17 cellular contexts compared by ENCODE assay signal in the genomic region with DNA sequence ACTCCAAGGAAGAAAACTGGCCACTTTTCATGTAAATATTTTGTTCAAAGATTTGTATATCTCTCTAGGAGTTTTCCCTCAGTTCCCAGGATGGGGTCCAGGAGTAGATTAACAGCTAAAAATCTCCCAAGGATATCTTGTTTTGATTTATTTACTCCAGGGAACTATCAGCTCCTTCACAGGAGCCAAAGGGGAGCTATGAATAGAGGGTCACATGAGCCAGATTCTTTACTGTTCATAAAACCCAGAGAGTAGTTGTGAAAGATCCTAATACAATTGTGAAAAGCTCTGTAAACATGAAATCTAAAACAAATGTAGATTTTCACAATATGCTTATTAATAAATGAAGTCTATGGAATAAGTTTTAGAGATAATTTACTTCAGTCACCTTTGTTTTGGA. TPM values are rescaled to one million over a fixed set of nuclear protein-coding genes. Genes with fewer than 3 reads are reported as not detected.
DNase-seq lines count a peak whose midpoint lies in the region; ATAC-seq and TF ChIP-seq lines count a peak whose summit lies in the region.
"Had no signal": no experiment of that assay in that cellular context is flagged by ENCODE, and none has a peak within 500 bp of the region (broad histone marks: within the 10 kb centered on the region; RNA-seq: fewer than 3 reads in every experiment).

No MANE protein-coding gene starts in this region.

- peak overlapping the region in 7 of 12 donors; percentile 1 to 65 (median 37) for H3K27ac ChIP-seq in heart left ventricle
- H3K27ac ChIP-seq in temporal lobe (ENCODE audit: low read depth, low read length) = peak overlapping the region; percentile 38
- H3K27ac ChIP-seq: HL-60 had no signal

- H3K4me3 ChIP-seq in adipocyte (ENCODE audit: low read length) (no peak overlapping the region), heart left ventricle (no peak overlapping the region)

- no peak overlapping the region for H3K9ac ChIP-seq in adipocyte (ENCODE audit: low read length)
- H3K9ac ChIP-seq: SK-N-SH had no signal

- intact Hi-C loops in Right ventricle myocardium inferior (cut with DNase I) = no loop called here
- intact Hi-C loops in left cardiac atrium (cut with DNase I) = no loop called here
- intact Hi-C loops in heart left ventricle (cut with DNase I) = no loop called here

- TF ChIP-seq POLR2A in heart left ventricle (IDR thresholded peaks at IDR 0.05) = no peak

- H3K27me3 ChIP-seq in adipocyte (replicated peaks; ENCODE audit: control insufficient read depth, insufficient read depth, low read length) (no peaks in the 10 kb centered on the region), heart left ventricle (no peaks in the 10 kb centered on the region)

- ATAC-seq in Right ventricle myocardium inferior (peak; percentile 54), left cardiac atrium (no peak), heart left ventricle (peak in 3 of 4 donors; percentile 41 to 71 (median 50)), HG03159 (IDR thresholded peaks at IDR 0.05; ENCODE audit: unreplicated experiment) (no peak)
- ATAC-seq: left colon had no signal

- peaks cover 75% of the 10 kb centered on the region for H3K36me3 ChIP-seq in adipocyte (ENCODE audit: control insufficient read depth, insufficient read depth, low read length, severe bottlenecking)
- H3K36me3 ChIP-seq in heart left ventricle = peaks cover 0 to 98% (median 83%) of the 10 kb centered on the region in 9 donors

- H3K4me1 ChIP-seq in adipocyte (ENCODE audit: control insufficient read depth, insufficient read depth, low read length) (peaks cover 26% of the 10 kb centered on the region), heart left ventricle (peaks cover 0 to 19% (median 2%) of the 10 kb centered on the region in 12 donors)

- DNase-seq in Right ventricle myocardium inferior (ENCODE audit: missing footprints) = no peak
- DNase-seq in left cardiac atrium = no peak
- peak; percentile 65 for DNase-seq in adipocyte (ENCODE audit: low read depth)
- no peak for DNase-seq in heart left ventricle
- DNase-seq in NCI-H345 treated with DMSO at 0.1 percent for 48 hours (lab: John Stamatoyannopoulos, UW; ENCODE audit: unreplicated experiment) = no peak
- DNase-seq in cerebellar cortex (ENCODE audit: low spot score) = no peak
- DNase-seq: Kasumi-1; left colon; naive B cell; NCI-H1694; SK-N-SH; stimulated activated CD4-positive, alpha-beta T cell treated with anti-CD3 and anti-CD28 coated beads, Interleukin-2, amount 100 ng/mL, for 24 hours; stimulated activated CD8-positive, alpha-beta memory T cell treated with anti-CD3 and anti-CD28 coated beads, Interleukin-4, amount 100 ng/mL, for 48 hours; trophoblast cell had no signal

- H3K9me3 ChIP-seq in adipocyte (ENCODE audit: control insufficient read depth, low read length) = no peaks in the 10 kb centered on the region
- H3K9me3 ChIP-seq in heart left ventricle = no peaks in the 10 kb centered on the region
- H3K9me3 ChIP-seq: SK-N-SH had no signal

- no peak for TF ChIP-seq CTCF in heart left ventricle (IDR thresholded peaks at IDR 0.05)

RNA-seq across cellular contexts. Expression of a gene that starts 16.9 kb away (rescaled TPM):
- total RNA-seq in Right ventricle myocardium inferior = 16.4 TPM
- total RNA-seq in left cardiac atrium = 10 to 100 TPM; 17.6 to 23.5 TPM
- 10 to 100 TPM; 16.5 to 23.3 (median 18.4) TPM for total RNA-seq in heart left ventricle
- 10 to 100 TPM in 1 of 2 donors, 1 to 10 TPM in 1; 9.0 to 24.1 TPM for polyA plus RNA-seq in heart left ventricle
- total RNA-seq in temporal lobe = 12.0 TPM

RNA-seq across cellular contexts. Expression of a gene that starts 25.7 kb away (rescaled TPM):
- total RNA-seq in Right ventricle myocardium inferior (34.5 TPM), left cardiac atrium (10 to 100 TPM; 22.9 to 25.4 TPM), heart left ventricle (10 to 100 TPM; 25.1 to 40.4 (median 31.3) TPM), temporal lobe (28.5 TPM)
- polyA plus RNA-seq in heart left ventricle = 10 to 100 TPM in 1 of 2 donors, 1 to 10 TPM in 1; 8.2 to 20.5 TPM

Comparison
In these comparisons a context has a peak if more than half of its experiments do, and no peak if none do; other contexts are left out.
1. ATAC-seq: peak in Right ventricle myocardium inferior (single experiment) and heart left ventricle (3 of 4); none in left cardiac atrium (0 of 2) and HG03159 (single experiment).